8 cellular contexts compared by ENCODE assay signal in genomic region chr5:159098285-159099048, GRCh38. TPM values are rescaled to one million over a fixed set of nuclear protein-coding genes. Genes with fewer than 3 reads are reported as not detected.
DNase-seq lines count a peak whose midpoint lies in the region; TF ChIP-seq lines count a peak whose summit lies in the region.

No MANE protein-coding gene starts in this region.

- 0 out of 2 replicates have a peak, but pooled peaks cover 3% of the 10 kb centered on the region for H3K27me3 ChIP-seq in KMS-11 (ENCODE audit: insufficient read depth, low read depth)

- H3K36me3 Mint-ChIP-seq in nephron progenitor cell (ENCODE audit: low read depth): no peaks in the 10 kb centered on the region

- peaks cover 91% of the 10 kb centered on the region for H3K4me1 Mint-ChIP-seq in nephron progenitor cell

- H3K27ac ChIP-seq in KMS-11: no peak overlapping the region
- peak overlapping the region; percentile 85 to 97 for H3K27ac ChIP-seq in coronary artery

- peaks cover 93% of the 10 kb centered on the region for H3K27me3 Mint-ChIP-seq in nephron progenitor cell (ENCODE audit: low read depth, poor library complexity)

- no peaks in the 10 kb centered on the region for H4K20me1 ChIP-seq in KMS-11 (ENCODE audit: insufficient read depth)

- H3K9me3 Mint-ChIP-seq in nephron progenitor cell: no peaks in the 10 kb centered on the region

- peak overlapping the region; percentile 32; the same call in 1 of the 2 replicates for H3K9ac ChIP-seq in KMS-11

- peak overlapping the region; percentile 42 for H3K4me2 ChIP-seq in KMS-11

- H2AFZ ChIP-seq in KMS-11 (ENCODE audit: low read depth): peak overlapping the region; percentile 61

- DNase-seq in AG20443 (ENCODE audit: low spot score) (peak; percentile 29), coronary artery (ENCODE audit: low spot score) (no peak), nephron progenitor cell (no peak), H4 (ENCODE audit: low spot score) (no peak), NCI-H524 treated with DMSO at 0.1 percent for 48 hours (lab: John Stamatoyannopoulos, UW) (no peak), GM19240 (ENCODE audit: insufficient read length, low spot score) (no peak)
- no peak for DNase-seq in stimulated activated CD4-positive, alpha-beta T cell treated with anti-CD3 and anti-CD28 coated beads, Interleukin-15, amount 100 ng/mL, for 24 hours

- no peak for TF ChIP-seq CTCF in KMS-11 (conservative IDR thresholded peaks at IDR 0.05; ENCODE audit: low read depth, low read length)
- TF ChIP-seq CTCF in coronary artery (IDR thresholded peaks at IDR 0.05): no peak
- no peak for TF ChIP-seq CTCF in nephron progenitor cell (IDR thresholded peaks at IDR 0.05)

- no peaks in the 10 kb centered on the region for H3K79me2 ChIP-seq in KMS-11 (ENCODE audit: insufficient read depth, low read depth)

- peak overlapping the region; percentile 50 for H3K27ac Mint-ChIP-seq in nephron progenitor cell

- H3K4me1 ChIP-seq in KMS-11 (ENCODE audit: low read depth, poor library complexity, severe bottlenecking): no peaks in the 10 kb centered on the region

- H3K4me3 ChIP-seq in KMS-11 (IDR thresholded peaks at IDR 0.05; ENCODE audit: insufficient read depth, low read depth, low read length) (no peak overlapping the region), coronary artery (peak overlapping the region; percentile 90)

- no peaks in the 10 kb centered on the region for H3K36me3 ChIP-seq in KMS-11 (ENCODE audit: insufficient read depth)

- H3K4me3 Mint-ChIP-seq in nephron progenitor cell: peak overlapping the region; percentile 89

RNA-seq across cellular contexts. Expression of gene EBF1, which starts 1.2 kb away (rescaled TPM):
- total RNA-seq in H4 (2014; rRNA removed; shearing (Covaris generic)): 1.9 and 3.0 TPM in 2 replicates
